26 cellular contexts compared by ENCODE assay signal in the genomic region with DNA sequence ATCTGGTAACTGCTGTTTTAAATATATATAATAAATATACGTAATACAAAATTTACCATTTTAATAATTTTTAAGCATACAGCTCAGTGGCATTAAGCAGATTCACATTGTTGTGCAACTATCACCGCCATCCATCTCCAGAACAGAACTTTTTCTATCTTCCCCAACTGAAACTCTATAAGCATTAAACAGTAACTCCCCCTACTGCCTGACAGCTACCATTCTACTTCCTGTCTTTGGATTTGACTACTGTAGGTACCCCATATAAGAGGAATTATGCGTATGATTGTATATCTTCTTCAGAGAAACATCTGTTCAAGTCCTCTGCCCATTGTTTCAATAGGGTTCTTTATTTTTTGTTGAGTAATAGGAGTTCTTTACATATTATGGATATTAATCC. TPM values are rescaled to one million over a fixed set of nuclear protein-coding genes. Genes with fewer than 3 reads are reported as not detected.
DNase-seq lines count a peak whose midpoint lies in the region; ATAC-seq, FAIRE-seq and TF ChIP-seq lines count a peak whose summit lies in the region.
"Had no signal": no experiment of that assay in that cellular context is flagged by ENCODE, and none has a peak within 500 bp of the region (broad histone marks: within the 10 kb centered on the region; RNA-seq: fewer than 3 reads in every experiment).

No MANE protein-coding gene starts in this region.

- no peak overlapping the region for H3K56ac ChIP-seq in H1 (replicated peaks; ENCODE audit: insufficient read length, low read depth, low read length)

- no peak overlapping the region for H2BK20ac ChIP-seq in H1 (ENCODE audit: low read length)

- H3K27ac Mint-ChIP-seq in GM23338, result no peak overlapping the region
- H3K27ac Mint-ChIP-seq: activated B cell treated with CpG ODN at 0.5 μM for 24 hours; activated naive CD4-positive, alpha-beta T cell treated with anti-CD3 and anti-CD28 coated beads, Interleukin-2, amount 50 U/mL, for 24 hours; activated T-helper 1 cell treated with anti-CD3 and anti-CD28 coated beads, Interleukin-12 subunit alpha, Interleukin-12 subunit beta, Interleukin-2, Interleukin-4 antibody, amounts not matched to agents 30 ng/mL and 10 ng/mL and 1 ng/mL, durations not matched to agents 14 hours and 24 hours and 36 hours; progenitor cell of endocrine pancreas; T-helper 2 cell treated with Interferon-gamma antibody and Interleukin-4, amounts not matched to agents 5 μg/mL and 100 μg/mL, for 36 hours had no signal

- H3K14ac ChIP-seq in H1 (ENCODE audit: insufficient read length), result no peak overlapping the region

- H3K23ac ChIP-seq in H1 (ENCODE audit: insufficient read length), result no peak overlapping the region

- no peak overlapping the region for H4K91ac ChIP-seq in H1 (replicated peaks; ENCODE audit: insufficient read length, low read length)

- intact Hi-C loops in testis (cut with DNase I; ENCODE audit: low total_unique reads), result no loop called here

- no peak for ATAC-seq in GM23338
- ATAC-seq: left colon, sciatic nerve had no signal

- TF ChIP-seq POLR2A in H1 (IDR thresholded peaks at IDR 0.05; ENCODE audit: control extremely low read depth in 1 of 2, low read depth in 2 of 2, low read length in 2 of 2), result no peak
- no peak for TF ChIP-seq POLR2A in testis (IDR thresholded peaks at IDR 0.05)

- H3K9me3 Mint-ChIP-seq in GM23338, result no peaks in the 10 kb centered on the region
- H3K9me3 Mint-ChIP-seq: activated B cell treated with CpG ODN at 0.5 μM for 24 hours; activated naive CD4-positive, alpha-beta T cell treated with anti-CD3 and anti-CD28 coated beads, Interleukin-2, amount 50 U/mL, for 24 hours; T-helper 2 cell treated with Interferon-gamma antibody and Interleukin-4, amounts not matched to agents 5 μg/mL and 100 μg/mL, for 36 hours had no signal

- no peak overlapping the region for H3K4me2 ChIP-seq in GM23338
- H3K4me2 ChIP-seq in H1 (ENCODE audit: insufficient read depth in 1 of 2, low read depth in 2 of 2, low read length in 2 of 2), result no peak overlapping the region

- TF ChIP-seq RAD21 in H1 (IDR thresholded peaks at IDR 0.05 in 1 of 2, conservative IDR thresholded peaks at IDR 0.05 in 1 of 2; ENCODE audit: low read depth in 2 of 2, low read length in 2 of 2), result peak; percentile 5 to 14; a peak in 1 of 4 replicates

- H3K36me3 ChIP-seq in GM23338 (ENCODE audit: insufficient read depth) (no peaks in the 10 kb centered on the region), H1 (ENCODE audit: control insufficient read depth in 2 of 4, insufficient read depth in 4 of 4, low read length in 3 of 4) (no peaks in the 10 kb centered on the region), testis (ENCODE audit: low read depth, missing control alignments) (no peaks in the 10 kb centered on the region)
- H3K36me3 ChIP-seq: ascending aorta, Peyer's patch, SJSA1 had no signal

- no peaks in the 10 kb centered on the region for H3K79me1 ChIP-seq in H1 (ENCODE audit: low read depth, low read length)

- no peaks in the 10 kb centered on the region for H4K20me1 ChIP-seq in GM23338 (replicated peaks; ENCODE audit: insufficient read depth)
- H4K20me1 ChIP-seq in H1 (replicated peaks in 1 of 2; ENCODE audit: control insufficient read depth in 1 of 2, insufficient read depth in 2 of 2, low read length in 2 of 2), result no peaks in the 10 kb centered on the region

- H3K9ac ChIP-seq in H1 (replicated peaks in 1 of 4; ENCODE audit: extremely low read depth in 1 of 4, low read depth in 3 of 4, low read length in 3 of 4), result no peak overlapping the region

- no peaks in the 10 kb centered on the region for H3F3A ChIP-seq in GM23338 (replicated peaks; ENCODE audit: low read depth)

- H3K9me2 ChIP-seq in GM23338 (ENCODE audit: insufficient read depth), result 0 out of 2 replicates have a peak, but pooled peaks cover 6% of the 10 kb centered on the region

- no peak overlapping the region for H2AK5ac ChIP-seq in H1 (ENCODE audit: low read depth, low read length)

- H3K23me2 ChIP-seq in H1 (ENCODE audit: low read depth, low read length), result no peaks in the 10 kb centered on the region

- H3K27me3 ChIP-seq in GM23338 (ENCODE audit: insufficient read depth) (no peaks in the 10 kb centered on the region), H1 (replicated peaks in 1 of 4; ENCODE audit: control insufficient read depth in 3 of 4, extremely low read depth in 1 of 4, insufficient read depth in 3 of 4, low read length in 3 of 4) (no peaks in the 10 kb centered on the region), testis (no peaks in the 10 kb centered on the region)
- H3K27me3 ChIP-seq: ascending aorta, Peyer's patch, SJSA1 had no signal

- POLR2A ChIA-PET in H1 (lab: Charles Lee; ENCODE audit: partially characterized antibody), result no interaction called here

- H3K79me2 ChIP-seq in GM23338 (replicated peaks; ENCODE audit: insufficient read depth) (no peaks in the 10 kb centered on the region), H1 (ENCODE audit: control insufficient read depth in 1 of 2, insufficient read depth in 2 of 2, low read length in 2 of 2) (no peaks in the 10 kb centered on the region)

- H2BK12ac ChIP-seq in H1 (ENCODE audit: low read depth, low read length), result no peak overlapping the region

- WGBS in H1 (ENCODE audit: extremely low coverage in 1 of 2, insufficient coverage in 1 of 2, insufficient read length in 1 of 2, insufficient replicate concordance in 2 of 2, low coverage in 1 of 2, low lambda C conversion rate in 2 of 2, missing lambda C conversion rate in 1 of 2), 2 experiments, result 83% methylated on average over 3 of the region's 3 CpGs; no CpG with 5 or more reads in 1 of the 2 experiments
- 97 to 98% methylated on average over 3 of the region's 3 CpGs for WGBS in testis, 2 donors

- no peak for TF ChIP-seq EP300 in H1 (IDR thresholded peaks at IDR 0.05; ENCODE audit: borderline replicate concordance in 1 of 2, low read depth in 2 of 2, low read length in 2 of 2)

- FAIRE-seq in H1 (lab: Jason Lieb, UNC), result no peak

- CTCF ChIA-PET in H1 (lab: Charles Lee; ENCODE audit: partially characterized antibody), result interaction anchor here (0.8 to 3.5 kb wide), 6 partner anchors 9 to 61 kb away, joined by 3 to 19 read pairs (median 4); no protein-coding TSS in a partner anchor

- 0 out of 3 replicates have a peak, but pooled peaks cover 4% of the 10 kb centered on the region for H3K4me1 Mint-ChIP-seq in GM23338
- H3K4me1 Mint-ChIP-seq: activated B cell treated with CpG ODN at 0.5 μM for 24 hours; activated naive CD4-positive, alpha-beta T cell treated with anti-CD3 and anti-CD28 coated beads, Interleukin-2, amount 50 U/mL, for 24 hours had no signal

- H4K8ac ChIP-seq in H1 (ENCODE audit: extremely low read depth, insufficient read depth, low read length), result no peak overlapping the region

- no peak overlapping the region for H3K18ac ChIP-seq in H1 (ENCODE audit: extremely low read depth, low read length)

- H2BK5ac ChIP-seq in H1 (ENCODE audit: low read depth, low read length), result no peak overlapping the region

- no peak overlapping the region for H3K4me3 Mint-ChIP-seq in GM23338
- H3K4me3 Mint-ChIP-seq: activated B cell treated with CpG ODN at 0.5 μM for 24 hours; activated naive CD4-positive, alpha-beta T cell treated with anti-CD3 and anti-CD28 coated beads, Interleukin-2, amount 50 U/mL, for 24 hours; activated T-helper 1 cell treated with anti-CD3 and anti-CD28 coated beads, Interleukin-12 subunit alpha, Interleukin-12 subunit beta, Interleukin-2, Interleukin-4 antibody, amounts not matched to agents 30 ng/mL and 10 ng/mL and 1 ng/mL, durations not matched to agents 14 hours and 24 hours and 36 hours; T-helper 2 cell treated with Interferon-gamma antibody and Interleukin-4, amounts not matched to agents 5 μg/mL and 100 μg/mL, for 36 hours had no signal

- H4K5ac ChIP-seq in H1 (ENCODE audit: insufficient read length, low read depth, low read length), result no peak overlapping the region

- H2AFZ ChIP-seq in GM23338, result no peak overlapping the region
- no peak overlapping the region for H2AFZ ChIP-seq in H1 (ENCODE audit: low read length)

- H3K4me1 ChIP-seq in GM23338 (ENCODE audit: insufficient read depth) (no peaks in the 10 kb centered on the region), H1 (replicated peaks in 1 of 4; ENCODE audit: control insufficient read depth in 3 of 4, insufficient read depth in 4 of 4, low read length in 3 of 4) (no peaks in the 10 kb centered on the region), testis (no peaks in the 10 kb centered on the region)
- H3K4me1 ChIP-seq: ascending aorta, Peyer's patch, SJSA1 had no signal

- H3K27ac ChIP-seq in GM23338 (ENCODE audit: low read depth), result no peak overlapping the region
- no peak overlapping the region for H3K27ac ChIP-seq in H1 (ENCODE audit: low read depth, low read length)
- H3K27ac ChIP-seq in testis, result no peak overlapping the region
- H3K27ac ChIP-seq: ascending aorta, Peyer's patch, SJSA1 had no signal

- no peak overlapping the region for H2BK15ac ChIP-seq in H1 (ENCODE audit: low read length)

- no peaks in the 10 kb centered on the region for H3K27me3 Mint-ChIP-seq in GM23338 (ENCODE audit: insufficient read depth, low read depth, poor library complexity)
- H3K27me3 Mint-ChIP-seq: progenitor cell of endocrine pancreas had no signal

- no peak for DNase-seq in GM23338 (ENCODE audit: low spot score)
- peak; percentile 73 for DNase-seq in MV-4-11 (lab: John Stamatoyannopoulos, UW)
- DNase-seq in SIG-M5 (lab: John Stamatoyannopoulos, UW), result peak; percentile 9
- DNase-seq in H1 (ENCODE audit: low read depth in 1 of 2, low spot score in 2 of 2), result no peak
- DNase-seq in NK-92 (lab: John Stamatoyannopoulos, UW; ENCODE audit: unreplicated experiment), result no peak
- no peak for DNase-seq in T-helper 1 cell
- DNase-seq in NCI-H748 (lab: John Stamatoyannopoulos, UW; ENCODE audit: unreplicated experiment), result no peak
- DNase-seq in testis, result no peak
- DNase-seq: activated B cell treated with CpG ODN at 0.5 μM for 24 hours; C1 segment of cervical spinal cord; Calu3; dermis blood vessel endothelial cell; EL; left colon; MM.1S; NCI-H1694; NCI-H526; Peyer's patch; stimulated activated naive CD4-positive, alpha-beta T cell treated with Interleukin-2 at 50 U/mL for 16 hours had no signal

- no peak overlapping the region for H2BK120ac ChIP-seq in H1 (replicated peaks; ENCODE audit: low read depth, low read length)

- H3K36me3 Mint-ChIP-seq in GM23338 (ENCODE audit: low read depth), result no peaks in the 10 kb centered on the region

- no peak overlapping the region for H3K4ac ChIP-seq in H1 (replicated peaks; ENCODE audit: insufficient read length, low read depth, low read length)

- H3K9me3 ChIP-seq in H1 (ENCODE audit: insufficient read depth in 2 of 2, low read depth in 1 of 2, low read length in 1 of 2), result no peaks in the 10 kb centered on the region
- no peaks in the 10 kb centered on the region for H3K9me3 ChIP-seq in testis
- H3K9me3 ChIP-seq: ascending aorta, Peyer's patch, SJSA1 had no signal

- no peak overlapping the region for H3K4me3 ChIP-seq in GM23338
- no peak overlapping the region for H3K4me3 ChIP-seq in H1 (ENCODE audit: extremely low read depth in 1 of 4, insufficient read depth in 2 of 4, low read depth in 3 of 4, low read length in 4 of 4)
- H3K4me3 ChIP-seq in testis, result no peak overlapping the region
- H3K4me3 ChIP-seq: ascending aorta, Peyer's patch, SJSA1 had no signal

- TF ChIP-seq CTCF in GM23338 (conservative IDR thresholded peaks at IDR 0.05; ENCODE audit: low read depth in 2 of 2) (peak; percentile 15 to 30; a peak in 1 of 4 replicates), H1 (IDR thresholded peaks at IDR 0.05; ENCODE audit: control extremely low read depth in 1 of 3, insufficient read depth in 1 of 3, low read depth in 1 of 3, low read length in 3 of 3) (peak in 1 of 3 experiments; percentile 16; a peak in 1 of 4 replicates), testis (IDR thresholded peaks at IDR 0.05) (no peak)

RNA-seq across cellular contexts. Expression of a gene that starts 36.8 kb away (rescaled TPM):
- total RNA-seq in GM23338 (2014; rRNA removed; shearing (Covaris generic)), result 113 and 119 TPM in 2 replicates
- polyA plus RNA-seq in GM23338 (2016; fragmentation: Nextera tagmentation; extraction: Ambion mirVana), result 257 and 324 TPM in 2 replicates
- 110 and 135 TPM in 2 replicates for total RNA-seq in H1 (2021; fragmentation: NEBNext Ultra II Directional; extraction: Animal tissue kit (Norgen Biotek cat#: 25700))
- polyA plus RNA-seq in H1 (2011; rRNA removed), result 89.0 and 101 TPM in 2 replicates
- 203 TPM for polyA plus RNA-seq in H1 (2011; cell fraction: cytosol; rRNA removed)
- 66.3 TPM for polyA plus RNA-seq in H1 (2011; cell fraction: nucleus; rRNA removed)
- 111 to 130 TPM (median 118 TPM) in 4 replicates for polyA plus RNA-seq in H1 (2012, experiment 1 of 2)
- polyA plus RNA-seq in H1 (2012, experiment 2 of 2), result 16.5 TPM
- 138 TPM for polyA plus RNA-seq in H1 (2013, experiment 1 of 2)
- 114 TPM for polyA plus RNA-seq in H1 (2013, experiment 2 of 2)
- 21.0 and 24.0 TPM in 2 replicates for polyA minus RNA-seq in H1 (2011; rRNA and poly(A)+ RNA removed)
- polyA minus RNA-seq in H1 (2011; cell fraction: cytosol; rRNA and poly(A)+ RNA removed), result 51.6 TPM
- 38.6 TPM for polyA minus RNA-seq in H1 (2011; cell fraction: nucleus; rRNA and poly(A)+ RNA removed)
- total RNA-seq in testis, result 100 to 1,000 TPM; 164 to 229 TPM
- polyA plus RNA-seq in testis (ENCODE audit: insufficient read depth, low read depth, low replicate concordance), result 84.1 TPM

RNA-seq across cellular contexts. Expression of a gene that starts 49.0 kb away (rescaled TPM):
- 0.21 and 0.31 TPM in 2 replicates for total RNA-seq in GM23338 (2014; rRNA removed; shearing (Covaris generic))
- polyA plus RNA-seq in GM23338 (2016; fragmentation: Nextera tagmentation; extraction: Ambion mirVana), result 0.32 and 0.38 TPM in 2 replicates
- 0.30 and 0.54 TPM in 2 replicates for total RNA-seq in H1 (2021; fragmentation: NEBNext Ultra II Directional; extraction: Animal tissue kit (Norgen Biotek cat#: 25700))
- 0.15 and 0.36 TPM in 2 replicates for polyA plus RNA-seq in H1 (2011; rRNA removed)
- 0.39 TPM for polyA plus RNA-seq in H1 (2011; cell fraction: cytosol; rRNA removed)
- 0.19 TPM for polyA plus RNA-seq in H1 (2011; cell fraction: nucleus; rRNA removed)
- 0.15 to 0.62 TPM (median 0.28 TPM) in 4 replicates for polyA plus RNA-seq in H1 (2012, experiment 1 of 2)
- not detected for polyA plus RNA-seq in H1 (2012, experiment 2 of 2)
- 0.32 TPM for polyA plus RNA-seq in H1 (2013, experiment 1 of 2)
- 0.22 TPM for polyA plus RNA-seq in H1 (2013, experiment 2 of 2)
- polyA minus RNA-seq in H1 (2011; rRNA and poly(A)+ RNA removed), result 0.98 and 1.0 TPM in 2 replicates
- not detected for polyA minus RNA-seq in H1 (2011; cell fraction: cytosol; rRNA and poly(A)+ RNA removed)
- 4.5 TPM for polyA minus RNA-seq in H1 (2011; cell fraction: nucleus; rRNA and poly(A)+ RNA removed)
- total RNA-seq in testis, result 10 to 100 TPM; 52.0 to 70.4 TPM
- 22.7 TPM for polyA plus RNA-seq in testis (ENCODE audit: insufficient read depth, low read depth, low replicate concordance)
- total RNA-seq: activated B cell treated with CpG ODN at 0.5 μM for 24 hours had no signal

Comparison
In these comparisons a context has a peak if more than half of its experiments do, and no peak if none do; other contexts are left out.
1. DNase-seq: peak in MV-4-11 (single experiment) and SIG-M5 (single experiment); none in GM23338 (single experiment), H1 (0 of 2), NK-92 (single experiment), T-helper 1 cell (0 of 5), NCI-H748 (single experiment) and testis (single experiment).
2. CTCF ChIP-seq: peak in GM23338 (2 of 2); none in testis (0 of 3).
3. RNA of a gene that starts 49.0 kb away (total RNA-seq): 52.0 to 70.4 TPM in testis; 0.30 to 0.54 TPM in H1 and 0.21 to 0.31 TPM in GM23338; every median in the first group is over 10 times any median in the second.